11 cellular contexts compared by ENCODE assay signal in the genomic region with DNA sequence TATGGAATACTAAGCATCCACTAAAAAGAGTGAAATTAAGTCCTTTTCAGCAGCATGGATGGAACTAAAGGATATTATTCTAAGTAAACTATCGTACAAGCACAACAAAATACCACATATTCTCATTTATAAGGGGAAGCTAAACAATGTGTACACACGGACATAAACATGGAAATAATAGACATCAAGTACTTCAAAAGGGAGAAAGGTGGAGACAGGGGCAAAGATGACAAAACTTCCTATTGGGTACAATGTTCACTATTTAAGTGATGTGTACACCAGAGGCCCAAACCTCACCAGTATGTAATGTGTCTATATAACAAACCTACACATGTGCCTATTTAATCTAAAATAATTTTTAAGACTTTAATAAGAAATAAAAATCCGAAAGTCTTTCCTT. TPM values are rescaled to one million over a fixed set of nuclear protein-coding genes. Genes with fewer than 3 reads are reported as not detected.
"Had no signal": no experiment of that assay in that cellular context is flagged by ENCODE, and none has a peak within 500 bp of the region (broad histone marks: within the 10 kb centered on the region; RNA-seq: fewer than 3 reads in every experiment).

No MANE protein-coding gene starts in this region.

- H3K4me3 ChIP-seq: K562 had no signal

- H3K27ac Mint-ChIP-seq: IgD-negative memory B cell had no signal

- ATAC-seq: K562 had no signal

- DNase-seq: IMR-90, Karpas-422, KBM-7, KG1 had no signal

- H3K27me3 Mint-ChIP-seq: IgD-negative memory B cell had no signal

- H3K4me2 ChIP-seq: KMS-11 had no signal

- H3K4me1 Mint-ChIP-seq: IgD-negative memory B cell had no signal

- H3K4me3 Mint-ChIP-seq: IgD-negative memory B cell had no signal

- H3K9ac ChIP-seq: KMS-11 had no signal

- H3K36me3 Mint-ChIP-seq: IgD-negative memory B cell had no signal

- H3K27ac ChIP-seq: HL-60, KMS-11 had no signal

- FAIRE-seq: HTR-8/SVneo had no signal

RNA-seq across cellular contexts. Expression of a gene that starts 2.2 kb away (rescaled TPM):
- total RNA-seq: HT-29, HT1080, IMR-90 had no signal
- polyA plus RNA-seq: IgD-negative memory B cell, IMR-90, K562 had no signal

RNA-seq across cellular contexts. Expression of a gene that starts 9.5 kb away (rescaled TPM):
- total RNA-seq: HT-29, HT1080, IMR-90 had no signal
- polyA plus RNA-seq: IgD-negative memory B cell, IMR-90 had no signal
